8 cellular contexts compared by ENCODE assay signal in genomic region chr16:66606000-66606751, GRCh38. TPM values are rescaled to one million over a fixed set of nuclear protein-coding genes. Genes with fewer than 3 reads are reported as not detected.
DNase-seq lines count a peak whose midpoint lies in the region; ATAC-seq and TF ChIP-seq lines count a peak whose summit lies in the region.

No MANE protein-coding gene starts in this region.

- peak overlapping the region; percentile 81 for H3K4me3 ChIP-seq in WI38 (ENCODE audit: low read depth, low read length)
- peak overlapping the region; percentile 79 for H3K4me3 ChIP-seq in iPS-18c (ENCODE audit: insufficient read depth, low read depth, low read length)

- H3K4me1 Mint-ChIP-seq in activated naive CD4-positive, alpha-beta T cell treated with anti-CD3 and anti-CD28 coated beads, Interleukin-2, amount 50 U/mL, for 24 hours = peaks cover 35% of the 10 kb centered on the region
- H3K4me1 Mint-ChIP-seq in type B pancreatic cell (ENCODE audit: unreplicated experiment) = peaks cover 18% of the 10 kb centered on the region

- H3K9me3 ChIP-seq in iPS-18c (ENCODE audit: control insufficient read depth, insufficient read depth, low read length) = no peaks in the 10 kb centered on the region

- peak; percentile 44 for ATAC-seq in HG02885 (IDR thresholded peaks at IDR 0.05; ENCODE audit: poor library complexity, unreplicated experiment)
- ATAC-seq in HG03025 (IDR thresholded peaks at IDR 0.05; ENCODE audit: low FRiP score, unreplicated experiment) = no peak

- no peaks in the 10 kb centered on the region for H3K9me3 Mint-ChIP-seq in activated naive CD4-positive, alpha-beta T cell treated with anti-CD3 and anti-CD28 coated beads, Interleukin-2, amount 50 U/mL, for 24 hours
- H3K9me3 Mint-ChIP-seq in type B pancreatic cell = no peaks in the 10 kb centered on the region

- no peaks in the 10 kb centered on the region for H3K36me3 Mint-ChIP-seq in activated naive CD4-positive, alpha-beta T cell treated with anti-CD3 and anti-CD28 coated beads, Interleukin-2, amount 50 U/mL, for 24 hours
- H3K36me3 Mint-ChIP-seq in type B pancreatic cell = no peaks in the 10 kb centered on the region

- H3K27me3 Mint-ChIP-seq in activated naive CD4-positive, alpha-beta T cell treated with anti-CD3 and anti-CD28 coated beads, Interleukin-2, amount 50 U/mL, for 24 hours = no peaks in the 10 kb centered on the region
- H3K27me3 Mint-ChIP-seq in type B pancreatic cell = peaks cover 3% of the 10 kb centered on the region

- DNase-seq in activated naive CD4-positive, alpha-beta T cell (lab: John Stamatoyannopoulos, UW) = no peak
- DNase-seq in type B pancreatic cell (ENCODE audit: extremely low spot score, unreplicated experiment) = no peak
- no peak for DNase-seq in central memory CD4-positive, alpha-beta T cell

- TF ChIP-seq CTCF in WI38 (IDR thresholded peaks at IDR 0.05; ENCODE audit: low read depth, low read length) = no peak
- TF ChIP-seq CTCF in type B pancreatic cell (conservative IDR thresholded peaks at IDR 0.05) = no peak

- H3K27ac Mint-ChIP-seq in activated naive CD4-positive, alpha-beta T cell treated with anti-CD3 and anti-CD28 coated beads, Interleukin-2, amount 50 U/mL, for 24 hours = peak overlapping the region; percentile 93
- peak overlapping the region; percentile 84 for H3K27ac Mint-ChIP-seq in type B pancreatic cell

- peak overlapping the region; percentile 84 for H3K4me3 Mint-ChIP-seq in activated naive CD4-positive, alpha-beta T cell treated with anti-CD3 and anti-CD28 coated beads, Interleukin-2, amount 50 U/mL, for 24 hours
- peak overlapping the region; percentile 82 for H3K4me3 Mint-ChIP-seq in type B pancreatic cell

RNA-seq across cellular contexts. Expression of gene CMTM3, which starts 1.7 kb away (rescaled TPM):
- 28.0 and 45.2 TPM in 2 replicates for total RNA-seq in type B pancreatic cell (ENCODE audit: low replicate concordance)

RNA-seq across cellular contexts. Expression of gene CMTM2, which starts 26.9 kb away (rescaled TPM):
- 0.41 TPM in 1 of 2 replicates, not detected in the other for total RNA-seq in type B pancreatic cell (ENCODE audit: low replicate concordance)

RNA-seq across cellular contexts. Expression of gene CMTM1, which starts 39.9 kb away (rescaled TPM):
- total RNA-seq in type B pancreatic cell (ENCODE audit: low replicate concordance) = 3.4 and 8.4 TPM in 2 replicates

RNA-seq across cellular contexts. Expression of gene CKLF, which starts 53.8 kb away (rescaled TPM):
- total RNA-seq in type B pancreatic cell (ENCODE audit: low replicate concordance) = 21.2 and 36.3 TPM in 2 replicates

RNA-seq across cellular contexts. Expression of gene TK2, which starts 56.3 kb away (rescaled TPM):
- total RNA-seq in type B pancreatic cell (ENCODE audit: low replicate concordance) = 14.6 and 18.4 TPM in 2 replicates
